ENCODE assay signal across 27 cellular contexts in genomic region chr15:98315951-98316350, GRCh38.
DNase-seq lines count a peak whose midpoint lies in the region; ATAC-seq, FAIRE-seq and TF ChIP-seq lines count a peak whose summit lies in the region.
"Had no signal": no experiment of that assay in that cellular context is flagged by ENCODE, and none has a peak within 500 bp of the region (broad histone marks: within the 10 kb centered on the region; RNA-seq: fewer than 3 reads in every experiment).

No MANE protein-coding gene starts in this region.

- no peak overlapping the region for H3K4me3 Mint-ChIP-seq in nephron
- H3K4me3 Mint-ChIP-seq: CD14-positive monocyte; CD4-positive, alpha-beta memory T cell; CD4-positive, CD25-positive, alpha-beta regulatory T cell; CD8-positive, alpha-beta memory T cell had no signal

- H3K9me3 ChIP-seq in A549 (peaks cover 4% of the 10 kb centered on the region; the same call in 1 of the 3 replicates), body of pancreas (no peaks in the 10 kb centered on the region)
- H3K9me3 ChIP-seq: BE2C had no signal

- CTCF ChIA-PET in A549 (lab: Yijun Ruan, JAX): interaction anchor here (1.2 to 3.5 kb wide), 2 partner anchors 105 to 112 kb away, joined by 7 to 17 read pairs; no protein-coding TSS in a partner anchor

- peak; percentile 23 for FAIRE-seq in A549 (lab: Jason Lieb, UNC)
- FAIRE-seq: GM12878, GM19239 had no signal

- H3K27ac ChIP-seq in A549: no peak overlapping the region
- H3K27ac ChIP-seq in body of pancreas: no peak overlapping the region
- H3K27ac ChIP-seq: 22Rv1, BLaER1 had no signal

- intact Hi-C loops in body of pancreas (cut with DNase I): no loop called here

- no peak for TF ChIP-seq POLR2A in A549 (IDR thresholded peaks at IDR 0.05; ENCODE audit: low read length)
- no peak for TF ChIP-seq POLR2A in body of pancreas (IDR thresholded peaks at IDR 0.05)

- WGBS in A549 (ENCODE audit: missing lambda C conversion rate): 3% methylated on average over 3 of the region's 3 CpGs
- 42 to 47% methylated on average over 3 of the region's 3 CpGs for WGBS in body of pancreas, 2 donors

- peaks cover 4% of the 10 kb centered on the region for H3K36me3 Mint-ChIP-seq in nephron (ENCODE audit: low read depth)
- H3K36me3 Mint-ChIP-seq: CD14-positive monocyte; CD4-positive, alpha-beta memory T cell; CD4-positive, CD25-positive, alpha-beta regulatory T cell; CD8-positive, alpha-beta memory T cell had no signal

- no peaks in the 10 kb centered on the region for H3K4me1 Mint-ChIP-seq in nephron

- DNase-seq in A549 (ENCODE audit: low read depth in 1 of 2, low spot score in 1 of 2): no peak
- peak; percentile 44 for DNase-seq in glomerular visceral epithelial cell (ENCODE audit: extremely low spot score)
- DNase-seq in kidney tubule cell (ENCODE audit: low spot score): peak; percentile 89
- DNase-seq in body of pancreas: no peak
- no peak for DNase-seq in NCI-H226
- DNase-seq: ACHN; BE2C; C1 segment of cervical spinal cord; CD4-positive, alpha-beta memory T cell; CD4-positive, CD25-positive, alpha-beta regulatory T cell; CD8-positive, alpha-beta memory T cell; COR-L47; DMS 273 treated with DMSO at 0.1 percent for 48 hours; DMS153; DMS53; DMS79; DND-41; EL; GDM1 had no signal

- peak overlapping the region; percentile 20 to 93 (median 81) for H3K27ac Mint-ChIP-seq in nephron
- H3K27ac Mint-ChIP-seq: CD14-positive monocyte; CD4-positive, alpha-beta memory T cell; CD4-positive, CD25-positive, alpha-beta regulatory T cell; CD8-positive, alpha-beta memory T cell had no signal

- TF ChIP-seq CTCF in A549 (IDR thresholded peaks at IDR 0.05) (no peak), nephron (IDR thresholded peaks at IDR 0.05; ENCODE audit: unreplicated experiment in 3 of 3) (no peak), body of pancreas (IDR thresholded peaks at IDR 0.05) (no peak)

- ATAC-seq in A549 (no peak), body of pancreas (no peak), HG02870 (IDR thresholded peaks at IDR 0.05; ENCODE audit: unreplicated experiment) (no peak), HG03432 (IDR thresholded peaks at IDR 0.05; ENCODE audit: unreplicated experiment) (no peak)
- ATAC-seq: GM12878 had no signal

- no peak for TF ChIP-seq RAD21 in A549 (conservative IDR thresholded peaks at IDR 0.05 in 1 of 2, IDR thresholded peaks at IDR 0.05 in 1 of 2)

- no peak for TF ChIP-seq EP300 in A549 (IDR thresholded peaks at IDR 0.05)

- H3K36me3 ChIP-seq in body of pancreas (replicated peaks in 1 of 2; ENCODE audit: insufficient read depth in 1 of 2, low read depth in 2 of 2): no peaks in the 10 kb centered on the region
- H3K36me3 ChIP-seq: BE2C, BLaER1 had no signal

- peaks cover 9% of the 10 kb centered on the region for H3K9me3 Mint-ChIP-seq in nephron

- POLR2A ChIA-PET in A549 (lab: Yijun Ruan, JAX): no interaction called here

- H3K4me1 ChIP-seq in A549 (no peaks in the 10 kb centered on the region), body of pancreas (no peaks in the 10 kb centered on the region)
- H3K4me1 ChIP-seq: BE2C had no signal

- peaks cover 6% of the 10 kb centered on the region for H3K27me3 Mint-ChIP-seq in nephron (ENCODE audit: low read depth)
- H3K27me3 Mint-ChIP-seq: CD4-positive, CD25-positive, alpha-beta regulatory T cell had no signal

- no peaks in the 10 kb centered on the region for H3K27me3 ChIP-seq in body of pancreas
- H3K27me3 ChIP-seq: BE2C, BLaER1 had no signal

- H3K4me3 ChIP-seq in A549: no peak overlapping the region
- no peak overlapping the region for H3K4me3 ChIP-seq in body of pancreas
- H3K4me3 ChIP-seq: BLaER1, GM12878 had no signal

- H3K4me2 ChIP-seq in A549: no peak overlapping the region
- H3K4me2 ChIP-seq: BLaER1 had no signal

TF ChIP-seq in A549, 52 proteins besides CTCF, POLR2A, EP300 and RAD21:
- TF ChIP-seq JUN (IDR thresholded peaks at IDR 0.05) (no peak), RARB (CRISPR knock-in tag; IDR thresholded peaks at IDR 0.05) (no peak), HEYL (CRISPR knock-in tag; IDR thresholded peaks at IDR 0.05) (no peak), MAZ (IDR thresholded peaks at IDR 0.05; ENCODE audit: borderline replicate concordance, low read depth, low read length) (no peak), EHF (CRISPR knock-in tag; IDR thresholded peaks at IDR 0.05) (no peak), NR3C1 (IDR thresholded peaks at IDR 0.05) (no peak), HOXA7 (CRISPR knock-in tag; IDR thresholded peaks at IDR 0.05) (no peak), SREBF2 (IDR thresholded peaks at IDR 0.05) (no peak), KDM5A (IDR thresholded peaks at IDR 0.05) (no peak), ZSCAN20 (CRISPR knock-in tag; IDR thresholded peaks at IDR 0.05) (no peak), USF2 (IDR thresholded peaks at IDR 0.05) (no peak)

Comparison
In these comparisons a context has a peak if more than half of its experiments do, and no peak if none do; other contexts are left out.
1. DNase-seq: peak in glomerular visceral epithelial cell (single experiment) and kidney tubule cell (single experiment); none in A549 (0 of 2), body of pancreas (0 of 4) and NCI-H226 (single experiment).